24 cellular contexts compared by ENCODE assay signal in the genomic region with DNA sequence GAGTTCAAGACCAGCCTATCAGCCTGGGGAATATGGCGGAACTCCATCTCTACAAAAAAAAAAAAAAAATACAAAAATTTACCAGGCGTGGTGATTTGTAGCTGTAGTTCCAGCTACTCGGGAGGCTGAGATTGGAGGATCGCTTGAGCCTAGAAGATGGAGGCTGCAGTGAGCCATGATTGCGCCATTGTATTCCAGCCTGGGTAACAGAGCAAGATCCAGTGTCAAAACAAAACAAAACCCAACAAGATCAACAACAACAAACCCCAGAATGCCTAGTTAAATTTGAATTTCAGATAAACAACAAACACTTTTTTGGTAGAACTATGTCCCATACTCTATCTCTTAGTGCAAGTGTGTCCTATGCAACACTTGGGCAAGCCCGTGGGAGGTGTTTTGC. TPM values are rescaled to one million over a fixed set of nuclear protein-coding genes. Genes with fewer than 3 reads are reported as not detected.
"Had no signal": no experiment of that assay in that cellular context is flagged by ENCODE, and none has a peak within 500 bp of the region (broad histone marks: within the 10 kb centered on the region; RNA-seq: fewer than 3 reads in every experiment).

No MANE protein-coding gene starts in this region.

- H3K27me3 ChIP-seq: dorsolateral prefrontal cortex, gastrocnemius medialis, ovary, spleen, testis, tibial artery, upper lobe of left lung had no signal

- H3K36me3 ChIP-seq: gastrocnemius medialis, lower lobe of right lung, ovary, spleen, tibial artery, upper lobe of left lung had no signal

- H3K27me3 Mint-ChIP-seq: stimulated activated memory B cell treated with anti-CD40 and anti-IgM and Interleukin-4, amounts not matched to agents 10 μg/mL and 1 μg/mL and 100 μg/mL, for 72 hours had no signal

- H3K4me1 ChIP-seq: gastrocnemius medialis, lower lobe of right lung, testis had no signal

- ATAC-seq: gastrocnemius medialis; left ventricle myocardium superior; lower lobe of right lung; naive thymus-derived CD8-positive, alpha-beta T cell; psoas muscle; right cardiac atrium; stimulated activated naive CD8-positive, alpha-beta T cell treated with anti-CD3 and anti-CD28 coated beads, Interleukin-15, Interleukin-2, amounts not matched to agents 100 U/mL and 50 U/mL, for 24 hours had no signal

- H3K9me3 Mint-ChIP-seq: naive thymus-derived CD8-positive, alpha-beta T cell; stimulated activated memory B cell treated with anti-CD40 and anti-IgM and Interleukin-4, amounts not matched to agents 10 μg/mL and 1 μg/mL and 100 μg/mL, for 72 hours had no signal

- H3K4me3 ChIP-seq: dorsolateral prefrontal cortex, gastrocnemius medialis, lower lobe of right lung, ovary, psoas muscle, skin epidermis, spleen, testis, tibial artery, upper lobe of left lung had no signal

- H3K36me3 Mint-ChIP-seq: naive thymus-derived CD8-positive, alpha-beta T cell; stimulated activated memory B cell treated with anti-CD40 and anti-IgM and Interleukin-4, amounts not matched to agents 10 μg/mL and 1 μg/mL and 100 μg/mL, for 72 hours had no signal

- DNase-seq: dorsolateral prefrontal cortex; effector CD4-positive, alpha-beta T cell; foreskin fibroblast; gastrocnemius medialis; head of caudate nucleus; left ventricle myocardium superior; lower lobe of right lung; naive thymus-derived CD8-positive, alpha-beta T cell; occipital lobe; ovary; psoas muscle; spleen; stimulated activated CD4-positive, alpha-beta T cell treated with anti-CD3 and anti-CD28 coated beads, Interleukin-4, amount 100 ng/mL, for 4 hours; stimulated activated naive CD8-positive, alpha-beta T cell treated with anti-CD3 and anti-CD28 coated beads, Interleukin-15, Interleukin-2, amounts not matched to agents 100 U/mL and 50 U/mL, for 24 hours; substantia nigra; testis; tibial artery; upper lobe of left lung had no signal

- H3K4me3 Mint-ChIP-seq: naive thymus-derived CD8-positive, alpha-beta T cell; stimulated activated memory B cell treated with anti-CD40 and anti-IgM and Interleukin-4, amounts not matched to agents 10 μg/mL and 1 μg/mL and 100 μg/mL, for 72 hours had no signal

- H3K9me3 ChIP-seq: gastrocnemius medialis, lower lobe of right lung, ovary, psoas muscle, spleen, testis, tibial artery, upper lobe of left lung had no signal

- FAIRE-seq: keratinocyte, urothelium cell line had no signal

- H3K27ac Mint-ChIP-seq: stimulated activated memory B cell treated with anti-CD40 and anti-IgM and Interleukin-4, amounts not matched to agents 10 μg/mL and 1 μg/mL and 100 μg/mL, for 72 hours had no signal

- H3K27ac ChIP-seq: dorsolateral prefrontal cortex, epithelial cell of prostate, gastrocnemius medialis, lower lobe of right lung, ovary, psoas muscle, skin epidermis, spleen, testis, tibial artery, upper lobe of left lung had no signal

RNA-seq across cellular contexts. Expression of a gene that starts 39.9 kb away (rescaled TPM):
- total RNA-seq: occipital lobe had no signal
- polyA plus RNA-seq: keratinocyte had no signal
